Comparison of ENCODE assay signal across 1 cellular context in the genomic region with DNA sequence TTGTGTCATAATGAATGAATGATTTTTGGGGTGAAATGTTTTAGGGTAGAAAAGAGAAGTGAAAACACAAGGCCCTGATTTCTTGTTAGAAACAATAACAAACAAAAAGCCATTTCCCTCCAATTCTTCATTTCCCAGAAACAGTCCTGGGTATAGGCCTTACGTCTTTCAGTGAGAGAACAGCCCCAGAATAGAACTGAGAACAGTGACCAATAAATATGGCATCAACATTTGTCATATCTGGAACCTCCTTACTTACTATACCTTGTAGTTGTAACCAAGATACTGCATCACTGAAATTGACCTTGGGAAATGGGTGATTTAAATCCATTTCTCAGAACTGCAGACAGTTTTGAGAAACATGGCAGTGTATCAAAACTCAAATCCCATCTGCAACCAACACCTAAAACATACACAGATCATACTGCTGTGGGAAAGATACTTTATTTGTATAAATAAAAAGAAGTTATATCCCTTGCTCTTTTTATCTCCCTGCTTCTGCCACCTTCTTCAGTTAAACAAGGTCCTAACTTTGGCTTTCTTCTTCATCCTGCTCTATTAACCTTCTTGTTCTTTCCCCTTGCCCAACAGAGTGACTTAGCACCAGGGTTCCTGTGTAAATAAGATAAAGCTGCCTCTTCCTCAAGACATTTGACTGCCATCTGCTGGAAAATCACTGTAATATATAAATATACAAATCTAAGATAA.
TF ChIP-seq lines count a peak whose summit lies in the region.

No MANE protein-coding gene starts in this region.

TF ChIP-seq in H1, 55 proteins besides CTCF, POLR2A, EP300 and RAD21:
- no peak for TF ChIP-seq KDM1A (IDR thresholded peaks at IDR 0.05; ENCODE audit: borderline replicate concordance, low read length)
- TF ChIP-seq CBX5 (IDR thresholded peaks at IDR 0.05; ENCODE audit: low read depth, low read length), result no peak
- TF ChIP-seq RNF2 (IDR thresholded peaks at IDR 0.05; ENCODE audit: borderline replicate concordance, low read depth, low read length, missing control alignments, poor library complexity, severe bottlenecking), result no peak
- TF ChIP-seq CEBPB (IDR thresholded peaks at IDR 0.05; ENCODE audit: low read depth, low read length), result no peak
- no peak for TF ChIP-seq TAF7 (optimal IDR thresholded peaks at IDR 0.05; ENCODE audit: borderline replicate concordance, low read depth, low read length)
- no peak for TF ChIP-seq SIRT6 (IDR thresholded peaks at IDR 0.05; ENCODE audit: low read length)
- no peak for TF ChIP-seq ZNF274 (IDR thresholded peaks at IDR 0.05; ENCODE audit: borderline replicate concordance, extremely low read depth, low read length)
- no peak for TF ChIP-seq HDAC6 (IDR thresholded peaks at IDR 0.05; ENCODE audit: low read depth, low read length)
- no peak for TF ChIP-seq JUND (IDR thresholded peaks at IDR 0.05; ENCODE audit: low read length)
- TF ChIP-seq BRCA1 (IDR thresholded peaks at IDR 0.05; ENCODE audit: low read depth, low read length), result no peak
- no peak for TF ChIP-seq CHD2 (IDR thresholded peaks at IDR 0.05; ENCODE audit: low read length)
